In genomic region chr20:39830903-39831302, GRCh38 we compare ENCODE assay signal across 37 cellular contexts.
"Had no signal": no experiment of that assay in that cellular context is flagged by ENCODE, and none has a peak within 500 bp of the region (broad histone marks: within the 10 kb centered on the region; RNA-seq: fewer than 3 reads in every experiment).

No MANE protein-coding gene starts in this region.

- FAIRE-seq: bronchial epithelial cell, TTC549 had no signal

- H3K4me3 ChIP-seq: ascending aorta, cardiac muscle cell had no signal

- H3K9me3 ChIP-seq: ascending aorta had no signal

- H3K4me1 Mint-ChIP-seq: activated CD4-positive, alpha-beta memory T cell treated with anti-CD3 and anti-CD28 coated beads, Interleukin-2, amount 10 ng/mL, durations not matched to agents 7 days and 5 days; activated CD4-positive, alpha-beta T cell treated with anti-CD3 and anti-CD28 coated beads for 36 hours; activated naive CD4-positive, alpha-beta T cell treated with anti-CD3 and anti-CD28 coated beads, Interleukin-2, amount 10 ng/mL, durations not matched to agents 7 days and 5 days; activated naive CD4-positive, alpha-beta T cell treated with anti-CD3 and anti-CD28 coated beads, Interleukin-2, amount 50 U/mL, for 24 hours; activated naive CD8-positive, alpha-beta T cell treated with anti-CD3 and anti-CD28 coated beads, Interleukin-2, amount 10 ng/mL, durations not matched to agents 7 days and 5 days; activated naive CD8-positive, alpha-beta T cell treated with anti-CD3 and anti-CD28 coated beads, Interleukin-2, amount 50 U/mL, for 24 hours; central memory CD8-positive, alpha-beta T cell had no signal

- H3K27me3 ChIP-seq: ascending aorta, cardiac muscle cell had no signal

- DNase-seq: activated CD4-positive, alpha-beta memory T cell treated with anti-CD3 and anti-CD28 coated beads, Interleukin-2, amount 10 ng/mL, durations not matched to agents 7 days and 5 days; activated CD4-positive, alpha-beta T cell treated with anti-CD3 and anti-CD28 coated beads for 1 hour; activated CD4-positive, alpha-beta T cell treated with anti-CD3 and anti-CD28 coated beads for 36 hours; activated CD4-positive, alpha-beta T cell treated with anti-CD3 and anti-CD28 coated beads for 48 hours; activated CD4-positive, alpha-beta T cell treated with anti-CD3 and anti-CD28 coated beads, Interleukin-2, amount 10 ng/mL, durations not matched to agents 7 days and 5 days; activated CD4-positive, alpha-beta T cell treated with anti-CD3 and anti-CD28 coated beads, Interleukin-2, amount 50 U/mL, for 48 hours; activated CD4-positive, CD25-positive, alpha-beta regulatory T cell; activated CD8-positive, alpha-beta memory T cell treated with anti-CD3 and anti-CD28 coated beads for 24 hours; activated CD8-positive, alpha-beta memory T cell treated with anti-CD3 and anti-CD28 coated beads, Interleukin-2, amount 10 ng/mL, durations not matched to agents 7 days and 5 days; activated CD8-positive, alpha-beta memory T cell treated with anti-CD3 and anti-CD28 coated beads, Interleukin-2, amount 50 U/mL, for 48 hours; activated CD8-positive, alpha-beta T cell treated with anti-CD3 and anti-CD28 coated beads, Interleukin-2, amount 10 ng/mL, durations not matched to agents 7 days and 5 days; activated effector memory CD4-positive, alpha-beta T cell treated with Interleukin-2 at 50 U/mL for 16 hours; activated gamma-delta T cell; activated naive CD4-positive, alpha-beta T cell treated with anti-CD3 and anti-CD28 coated beads, Interleukin-2, amount 10 ng/mL, durations not matched to agents 7 days and 5 days; activated naive CD4-positive, alpha-beta T cell treated with Interleukin-2 at 50 U/mL for 16 hours; activated naive CD8-positive, alpha-beta T cell treated with anti-CD3 and anti-CD28 coated beads, Interleukin-2, amount 10 ng/mL, durations not matched to agents 7 days and 5 days; activated naive CD8-positive, alpha-beta T cell treated with anti-CD3 and anti-CD28 coated beads, Interleukin-2, amount 50 U/mL, for 24 hours; activated T-cell treated with anti-CD3 and anti-CD28 coated beads, Interleukin-2, amount 50 U/mL, for 24 hours; activated T-cell treated with anti-CD3 and anti-CD28 coated beads, Interleukin-2, amount 50 U/mL, for 48 hours; amygdala; anterior cingulate cortex; caudate nucleus; cerebellar nuclear complex; T-helper 2 cell; T-helper 9 cell had no signal

- H3K27me3 Mint-ChIP-seq: activated CD4-positive, alpha-beta memory T cell treated with anti-CD3 and anti-CD28 coated beads, Interleukin-2, amount 10 ng/mL, durations not matched to agents 7 days and 5 days; activated CD4-positive, alpha-beta T cell treated with anti-CD3 and anti-CD28 coated beads, Interleukin-2, amount 10 ng/mL, durations not matched to agents 7 days and 5 days; activated CD8-positive, alpha-beta memory T cell treated with anti-CD3 and anti-CD28 coated beads, Interleukin-2, amount 10 ng/mL, durations not matched to agents 7 days and 5 days; activated naive CD4-positive, alpha-beta T cell treated with anti-CD3 and anti-CD28 coated beads, Interleukin-2, amount 10 ng/mL, durations not matched to agents 7 days and 5 days; activated T-cell treated with anti-CD3 and anti-CD28 coated beads, Interleukin-2, amount 50 U/mL, for 24 hours; central memory CD8-positive, alpha-beta T cell had no signal

- H3K27ac Mint-ChIP-seq: activated CD4-positive, alpha-beta memory T cell treated with anti-CD3 and anti-CD28 coated beads, Interleukin-2, amount 10 ng/mL, durations not matched to agents 7 days and 5 days; activated CD4-positive, alpha-beta T cell treated with anti-CD3 and anti-CD28 coated beads for 36 hours; activated CD4-positive, alpha-beta T cell treated with anti-CD3 and anti-CD28 coated beads, Interleukin-2, amount 10 ng/mL, durations not matched to agents 7 days and 5 days; activated CD8-positive, alpha-beta memory T cell treated with anti-CD3 and anti-CD28 coated beads, Interleukin-2, amount 10 ng/mL, durations not matched to agents 7 days and 5 days; activated CD8-positive, alpha-beta T cell treated with anti-CD3 and anti-CD28 coated beads, Interleukin-2, amount 10 ng/mL, durations not matched to agents 7 days and 5 days; activated naive CD4-positive, alpha-beta T cell treated with anti-CD3 and anti-CD28 coated beads, Interleukin-2, amount 10 ng/mL, durations not matched to agents 7 days and 5 days; activated naive CD4-positive, alpha-beta T cell treated with anti-CD3 and anti-CD28 coated beads, Interleukin-2, amount 50 U/mL, for 24 hours; activated naive CD8-positive, alpha-beta T cell; activated naive CD8-positive, alpha-beta T cell treated with anti-CD3 and anti-CD28 coated beads, Interleukin-2, amount 10 ng/mL, durations not matched to agents 7 days and 5 days; activated naive CD8-positive, alpha-beta T cell treated with anti-CD3 and anti-CD28 coated beads, Interleukin-2, amount 50 U/mL, for 24 hours; activated T-cell treated with anti-CD3 and anti-CD28 coated beads, Interleukin-2, amount 50 U/mL, for 24 hours; activated T-helper 2 cell treated with anti-CD3 and anti-CD28 coated beads, Interferon-gamma antibody, Interleukin-2, Interleukin-4, amounts not matched to agents 10 μg/mL and 5 μg/mL and 100 μg/mL, durations not matched to agents 14 hours and 24 hours and 36 hours; brain; T-helper 2 cell treated with Interferon-gamma antibody and Interleukin-4, amounts not matched to agents 5 μg/mL and 100 μg/mL, for 36 hours had no signal

- H3K9me3 Mint-ChIP-seq: activated CD4-positive, alpha-beta memory T cell treated with anti-CD3 and anti-CD28 coated beads, Interleukin-2, amount 10 ng/mL, durations not matched to agents 7 days and 5 days; activated CD4-positive, alpha-beta T cell treated with anti-CD3 and anti-CD28 coated beads, Interleukin-2, amount 10 ng/mL, durations not matched to agents 7 days and 5 days; activated naive CD4-positive, alpha-beta T cell treated with anti-CD3 and anti-CD28 coated beads, Interleukin-2, amount 10 ng/mL, durations not matched to agents 7 days and 5 days; activated naive CD4-positive, alpha-beta T cell treated with anti-CD3 and anti-CD28 coated beads, Interleukin-2, amount 50 U/mL, for 24 hours; activated naive CD8-positive, alpha-beta T cell treated with anti-CD3 and anti-CD28 coated beads, Interleukin-2, amount 10 ng/mL, durations not matched to agents 7 days and 5 days; activated T-cell treated with anti-CD3 and anti-CD28 coated beads, Interleukin-2, amount 50 U/mL, for 24 hours; brain; T-helper 2 cell treated with Interferon-gamma antibody and Interleukin-4, amounts not matched to agents 5 μg/mL and 100 μg/mL, for 36 hours had no signal

- ATAC-seq: activated CD4-positive, alpha-beta T cell treated with anti-CD3 and anti-CD28 coated beads for 36 hours; activated CD4-positive, CD25-positive, alpha-beta regulatory T cell treated with anti-CD3 and anti-CD28 coated beads, Interleukin-2, amount 50 U/mL, for 24 hours; activated CD8-positive, alpha-beta memory T cell treated with anti-CD3 and anti-CD28 coated beads, Interleukin-2, amount 10 ng/mL, durations not matched to agents 7 days and 5 days; activated CD8-positive, alpha-beta T cell treated with anti-CD3 and anti-CD28 coated beads, Interleukin-2, amount 10 ng/mL, durations not matched to agents 7 days and 5 days; activated naive CD8-positive, alpha-beta T cell treated with anti-CD3 and anti-CD28 coated beads, Interleukin-2, amount 50 U/mL, for 24 hours had no signal

- H3K36me3 Mint-ChIP-seq: activated CD8-positive, alpha-beta memory T cell treated with anti-CD3 and anti-CD28 coated beads, Interleukin-2, amount 10 ng/mL, durations not matched to agents 7 days and 5 days; activated naive CD4-positive, alpha-beta T cell treated with anti-CD3 and anti-CD28 coated beads, Interleukin-2, amount 10 ng/mL, durations not matched to agents 7 days and 5 days; activated naive CD4-positive, alpha-beta T cell treated with anti-CD3 and anti-CD28 coated beads, Interleukin-2, amount 50 U/mL, for 24 hours; activated naive CD8-positive, alpha-beta T cell; activated naive CD8-positive, alpha-beta T cell treated with anti-CD3 and anti-CD28 coated beads, Interleukin-2, amount 10 ng/mL, durations not matched to agents 7 days and 5 days; brain had no signal

- H3K36me3 ChIP-seq: ascending aorta, cardiac muscle cell had no signal

- H3K27ac ChIP-seq: ascending aorta, cardiac muscle cell, VCaP had no signal

- H3K4me1 ChIP-seq: ascending aorta had no signal

- H3K4me3 Mint-ChIP-seq: activated CD4-positive, alpha-beta memory T cell treated with anti-CD3 and anti-CD28 coated beads, Interleukin-2, amount 10 ng/mL, durations not matched to agents 7 days and 5 days; activated CD4-positive, alpha-beta T cell treated with anti-CD3 and anti-CD28 coated beads for 36 hours; activated CD4-positive, alpha-beta T cell treated with anti-CD3 and anti-CD28 coated beads, Interleukin-2, amount 10 ng/mL, durations not matched to agents 7 days and 5 days; activated CD8-positive, alpha-beta memory T cell treated with anti-CD3 and anti-CD28 coated beads, Interleukin-2, amount 10 ng/mL, durations not matched to agents 7 days and 5 days; activated CD8-positive, alpha-beta T cell treated with anti-CD3 and anti-CD28 coated beads, Interleukin-2, amount 10 ng/mL, durations not matched to agents 7 days and 5 days; activated naive CD4-positive, alpha-beta T cell treated with anti-CD3 and anti-CD28 coated beads, Interleukin-2, amount 10 ng/mL, durations not matched to agents 7 days and 5 days; activated naive CD4-positive, alpha-beta T cell treated with anti-CD3 and anti-CD28 coated beads, Interleukin-2, amount 50 U/mL, for 24 hours; activated naive CD8-positive, alpha-beta T cell; activated naive CD8-positive, alpha-beta T cell treated with anti-CD3 and anti-CD28 coated beads, Interleukin-2, amount 10 ng/mL, durations not matched to agents 7 days and 5 days; activated naive CD8-positive, alpha-beta T cell treated with anti-CD3 and anti-CD28 coated beads, Interleukin-2, amount 50 U/mL, for 24 hours; activated T-cell treated with anti-CD3 and anti-CD28 coated beads, Interleukin-2, amount 50 U/mL, for 24 hours; brain; central memory CD8-positive, alpha-beta T cell; T-helper 2 cell treated with Interferon-gamma antibody and Interleukin-4, amounts not matched to agents 5 μg/mL and 100 μg/mL, for 36 hours had no signal
